25 cellular contexts compared by ENCODE assay signal in the genomic region with DNA sequence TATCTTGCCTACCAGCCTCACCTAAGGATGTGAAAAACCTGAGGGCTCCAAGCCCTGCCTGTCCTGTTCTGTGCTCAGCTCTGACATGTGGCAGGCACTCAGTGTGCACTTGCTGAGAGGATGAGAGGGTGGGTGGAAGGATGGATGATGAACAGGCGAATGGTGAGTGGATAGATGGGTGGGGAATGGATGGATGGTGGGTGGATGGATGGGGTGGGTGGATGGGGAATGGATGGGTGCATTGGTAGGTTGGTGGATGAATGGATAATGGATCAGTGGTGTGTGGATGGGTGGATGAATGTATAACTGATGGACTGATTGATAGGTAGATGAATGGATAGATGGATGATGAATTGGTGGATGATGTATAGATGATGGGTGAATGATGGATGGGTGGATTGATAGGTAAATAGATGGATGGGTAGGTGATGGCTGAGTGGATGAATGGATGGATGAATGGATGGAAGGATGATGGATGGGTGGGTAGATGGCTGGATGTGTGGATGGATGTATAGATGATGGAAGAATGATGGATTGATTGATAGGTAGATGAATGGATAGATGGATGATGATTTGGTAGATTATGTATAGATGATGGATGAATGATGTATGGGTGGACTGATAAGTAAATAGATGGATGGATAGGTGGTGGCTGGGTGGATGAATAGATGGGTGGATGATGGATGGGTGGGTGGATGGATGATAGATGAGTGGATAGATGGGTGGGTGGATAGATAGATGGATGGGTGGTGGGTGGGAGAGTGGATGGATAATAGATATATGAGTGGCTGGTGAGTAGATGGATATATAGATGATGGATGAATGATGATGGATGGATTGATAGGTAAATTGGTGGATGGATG.
"Had no signal": no experiment of that assay in that cellular context is flagged by ENCODE, and none has a peak within 500 bp of the region (broad histone marks: within the 10 kb centered on the region; RNA-seq: fewer than 3 reads in every experiment).

No MANE protein-coding gene starts in this region.

- H3K36me3 ChIP-seq: heart left ventricle, left lung, lower lobe of right lung, neutrophil, ovary, right atrium auricular region, sigmoid colon, spleen, tibial nerve, upper lobe of left lung had no signal

- H3K27me3 ChIP-seq: ovary had no signal

- FAIRE-seq: islet of Langerhans, small intestine had no signal

- DNase-seq: heart left ventricle; hypothalamus; immature natural killer cell; lower lobe of right lung; mammary epithelial cell; mesenchymal stem cell; naive thymus-derived CD8-positive, alpha-beta T cell; occipital lobe; ovary; sigmoid colon; small intestine; spleen; stimulated activated CD4-positive, alpha-beta T cell treated with anti-CD3 and anti-CD28 coated beads, Interleukin-4, amount 100 ng/mL, for 4 hours; stimulated activated CD8-positive, alpha-beta memory T cell treated with anti-CD3 and anti-CD28 coated beads, Interleukin-4, amount 100 ng/mL, for 48 hours; stimulated activated naive CD4-positive, alpha-beta T cell treated with Interleukin-2 at 50 U/mL for 16 hours; stimulated activated naive CD8-positive, alpha-beta T cell treated with anti-CD3 and anti-CD28 coated beads, Interleukin-15, amount 100 ng/mL, for 72 hours; substantia nigra; upper lobe of left lung had no signal

- H3K4me1 ChIP-seq: lower lobe of right lung had no signal

- H3K27ac ChIP-seq: heart left ventricle, left lung, lower lobe of right lung, neutrophil, ovary, right atrium auricular region, sigmoid colon, spleen, tibial nerve, upper lobe of left lung had no signal

- H3K9me3 ChIP-seq: neutrophil had no signal

- ATAC-seq: heart left ventricle; left cardiac atrium; left lung; lower lobe of right lung; naive thymus-derived CD8-positive, alpha-beta T cell; stimulated activated memory B cell treated with anti-CD40 and anti-IgM and Interleukin-4, amounts not matched to agents 10 μg/mL and 1 μg/mL and 100 μg/mL, for 72 hours; stimulated activated naive CD8-positive, alpha-beta T cell treated with anti-CD3 and anti-CD28 coated beads, Interleukin-15, amount 100 ng/mL, for 72 hours had no signal

- H3K4me3 ChIP-seq: heart left ventricle, left lung, lower lobe of right lung, ovary, right atrium auricular region, sigmoid colon, spleen, tibial nerve, upper lobe of left lung had no signal
